ENCODE assay signal across 8 cellular contexts in genomic region chr12:26936559-26937442, GRCh38. TPM values are rescaled to one million over a fixed set of nuclear protein-coding genes. Genes with fewer than 3 reads are reported as not detected.
DNase-seq lines count a peak whose midpoint lies in the region; ATAC-seq and TF ChIP-seq lines count a peak whose summit lies in the region.

No MANE protein-coding gene starts in this region.

- peaks cover 6% of the 10 kb centered on the region for H3K27me3 Mint-ChIP-seq in glutamatergic neuron (ENCODE audit: unreplicated experiment)

- H3K9me3 Mint-ChIP-seq in glutamatergic neuron (ENCODE audit: unreplicated experiment) = peaks cover 5% of the 10 kb centered on the region

- DNase-seq in activated effector memory CD4-positive, alpha-beta T cell treated with anti-CD3 and anti-CD28 coated beads, Interleukin-2, amount 50 U/mL, for 16 hours = peak; percentile 69
- DNase-seq in activated effector memory CD4-positive, alpha-beta T cell treated with Interleukin-2 at 50 U/mL for 16 hours = no peak
- DNase-seq in WERI-Rb-1 (no peak), glutamatergic neuron (no peak), spleen (no peak), NCI-H345 treated with DMSO at 0.1 percent for 48 hours (lab: John Stamatoyannopoulos, UW; ENCODE audit: unreplicated experiment) (no peak)

- peaks cover 4% of the 10 kb centered on the region; the same call in 1 of the 2 replicates for H3K36me3 ChIP-seq in WERI-Rb-1
- H3K36me3 ChIP-seq in spleen = peaks cover 0 to 30% (median 4%) of the 10 kb centered on the region in 6 donors

- ATAC-seq in HG03460 (IDR thresholded peaks at IDR 0.05; ENCODE audit: unreplicated experiment) (no peak), GM21390 (IDR thresholded peaks at IDR 0.05; ENCODE audit: unreplicated experiment) (no peak)

- H3K4me3 ChIP-seq in WERI-Rb-1 (ENCODE audit: low read depth, low read length) = peak overlapping the region; percentile 78
- peak overlapping the region; percentile 74 to 91 (median 82) for H3K4me3 ChIP-seq in spleen

- intact Hi-C loops in spleen (cut with DNase I; ENCODE audit: low total_unique reads) = loop anchor here (10.0 kb wide), 1 partner anchor 82 kb away; no protein-coding TSS in a partner anchor

- H3K4me1 Mint-ChIP-seq in glutamatergic neuron (ENCODE audit: low read depth, unreplicated experiment) = peaks cover 14% of the 10 kb centered on the region

- H3K27ac Mint-ChIP-seq in glutamatergic neuron (ENCODE audit: unreplicated experiment) = peak overlapping the region; percentile 97

- 9 to 13% (median 10%) methylated on average over 8 of the region's 8 CpGs for WGBS in spleen, 5 donors

- H3K27ac ChIP-seq in WERI-Rb-1 (no peak overlapping the region), spleen (peak overlapping the region; percentile 89 to 98 (median 96))

- TF ChIP-seq CTCF in WERI-Rb-1 (IDR thresholded peaks at IDR 0.05; ENCODE audit: low read depth, low read length) (no peak), glutamatergic neuron (IDR thresholded peaks at IDR 0.05; ENCODE audit: partially characterized antibody, unreplicated experiment) (no peak), spleen (IDR thresholded peaks at IDR 0.05 in 8 of 11, conservative IDR thresholded peaks at IDR 0.05 in 3 of 11) (no peak)

- peak overlapping the region; percentile 89 for H3K4me3 Mint-ChIP-seq in glutamatergic neuron (ENCODE audit: unreplicated experiment)

- H3K36me3 Mint-ChIP-seq in glutamatergic neuron (ENCODE audit: unreplicated experiment) = no peaks in the 10 kb centered on the region

- H3K27me3 ChIP-seq in WERI-Rb-1 (ENCODE audit: insufficient read depth, low read depth, severe bottlenecking) (no peaks in the 10 kb centered on the region), spleen (replicated peaks in 1 of 7) (no peaks in the 10 kb centered on the region)

- no peaks in the 10 kb centered on the region for H3K9me3 ChIP-seq in WERI-Rb-1 (ENCODE audit: severe bottlenecking)
- no peaks in the 10 kb centered on the region for H3K9me3 ChIP-seq in spleen

- H3K4me1 ChIP-seq in spleen = peaks cover 37 to 88% (median 52%) of the 10 kb centered on the region in 6 donors

- TF ChIP-seq POLR2A in spleen (IDR thresholded peaks at IDR 0.05) = no peak

RNA-seq across cellular contexts. Expression of gene INTS13, which starts 1.0 kb away (rescaled TPM):
- total RNA-seq in glutamatergic neuron (ENCODE audit: unreplicated experiment) (16.9 TPM), spleen (10 to 100 TPM; 16.4 to 30.0 (median 21.2) TPM)
- polyA plus RNA-seq in spleen = 10 to 100 TPM; 27.9 to 31.1 (median 29.9) TPM

RNA-seq across cellular contexts. Expression of gene FGFR1OP2, which starts 1.5 kb away (rescaled TPM):
- total RNA-seq in glutamatergic neuron (ENCODE audit: unreplicated experiment) (22.1 TPM), spleen (100 to 1,000 TPM in 2 of 7 donors, 10 to 100 TPM in 5; 62.2 to 142 (median 77.2) TPM)
- polyA plus RNA-seq in spleen = 10 to 100 TPM; 27.2 to 41.8 (median 28.0) TPM
